12 cellular contexts compared by ENCODE assay signal in the genomic region with DNA sequence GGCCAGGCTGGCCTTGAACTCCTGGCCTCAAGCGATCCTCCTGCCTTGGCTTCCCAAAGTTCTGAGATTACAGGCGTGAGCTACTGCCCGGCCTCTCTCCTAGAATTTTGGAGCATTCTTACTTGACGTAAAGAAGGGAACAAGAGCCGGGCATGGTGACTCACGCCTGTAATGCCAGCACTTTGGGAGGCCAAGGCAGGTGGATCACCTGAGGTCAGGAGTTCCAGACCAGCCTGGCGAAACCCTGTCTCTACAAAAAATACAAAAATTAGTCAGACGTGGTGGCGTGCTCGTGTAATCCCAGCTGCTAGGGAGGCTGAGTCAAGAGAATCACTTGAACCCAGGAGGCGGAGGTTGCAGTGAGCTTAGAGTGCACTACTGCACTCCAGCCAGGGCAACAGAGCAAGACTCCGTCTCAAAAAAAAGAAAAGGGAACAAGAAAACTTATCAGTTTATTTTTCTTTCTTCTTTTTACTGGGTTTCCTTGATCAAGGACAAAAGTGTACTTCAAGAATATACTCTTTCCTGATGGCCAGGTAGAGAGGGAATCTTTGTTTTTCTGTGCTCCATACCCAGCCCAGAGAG. TPM values are rescaled to one million over a fixed set of nuclear protein-coding genes. Genes with fewer than 3 reads are reported as not detected.
"Had no signal": no experiment of that assay in that cellular context is flagged by ENCODE, and none has a peak within 500 bp of the region (broad histone marks: within the 10 kb centered on the region; RNA-seq: fewer than 3 reads in every experiment).

No MANE protein-coding gene starts in this region.

RNA-seq across cellular contexts. Expression of gene TMOD4, which starts 29.7 kb away (rescaled TPM):
- total RNA-seq: osteocyte, pulmonary artery endothelial cell, right atrium auricular region, smooth muscle cell, stomach, subcutaneous adipose tissue, temporal lobe, thoracic aorta, thyroid gland, upper lobe of right lung had no signal
- polyA plus RNA-seq: neural cell, pancreas had no signal
